9 cellular contexts compared by ENCODE assay signal in the genomic region with DNA sequence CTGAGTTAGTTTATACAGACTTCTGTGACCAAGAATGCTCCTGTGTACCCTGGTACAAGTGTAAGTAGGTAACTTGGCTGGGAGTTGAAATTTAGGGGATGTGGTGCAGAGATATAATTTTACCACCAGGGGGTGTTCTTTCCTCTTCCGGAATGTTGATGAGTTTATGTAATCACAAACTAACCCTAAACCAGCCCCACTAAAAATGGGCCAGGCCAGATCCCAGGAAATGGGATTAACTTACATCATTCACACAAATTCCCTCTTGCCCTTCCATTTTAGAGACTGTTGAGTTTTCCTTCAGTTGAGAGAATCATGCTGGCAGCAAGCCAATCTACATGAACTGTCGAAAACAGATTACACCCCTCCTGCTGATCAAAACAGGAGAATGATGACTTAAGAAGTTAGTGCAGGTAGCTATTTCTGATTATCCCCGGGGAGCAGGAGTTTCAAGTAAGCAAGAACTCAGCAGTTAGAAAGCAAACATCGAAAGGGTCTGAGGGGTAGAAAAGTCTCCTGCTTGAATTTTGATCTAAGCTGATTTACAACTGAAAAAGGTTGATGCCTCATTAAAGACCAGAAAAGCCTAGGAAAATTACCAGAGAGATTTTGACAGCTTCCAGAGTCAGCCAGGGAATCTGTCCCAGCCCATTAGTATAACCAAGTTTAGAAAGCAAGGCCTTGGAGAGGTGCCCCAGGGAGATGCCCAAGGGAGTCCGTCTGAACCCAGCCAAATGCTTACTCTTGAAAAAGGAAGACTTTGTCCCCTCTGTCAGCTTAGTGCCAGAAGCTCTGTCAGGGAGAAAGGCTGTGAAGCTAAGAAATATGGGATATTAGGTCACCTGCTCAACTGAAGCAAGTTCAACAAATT.
DNase-seq lines count a peak whose midpoint lies in the region; ATAC-seq and TF ChIP-seq lines count a peak whose summit lies in the region.
"Had no signal": no experiment of that assay in that cellular context is flagged by ENCODE, and none has a peak within 500 bp of the region (broad histone marks: within the 10 kb centered on the region; RNA-seq: fewer than 3 reads in every experiment).

No MANE protein-coding gene starts in this region.

- peak overlapping the region; percentile 69 for H3K27ac ChIP-seq in neutrophil

- H3K36me3 ChIP-seq in neutrophil, result no peaks in the 10 kb centered on the region

- no peaks in the 10 kb centered on the region for H3K36me3 Mint-ChIP-seq in activated naive CD4-positive, alpha-beta T cell treated with anti-CD3 and anti-CD28 coated beads, Interleukin-2, amount 10 ng/mL, durations not matched to agents 7 days and 5 days
- H3K36me3 Mint-ChIP-seq: IgD-negative memory B cell had no signal

- TF ChIP-seq CTCF in AG09309 (IDR thresholded peaks at IDR 0.05; ENCODE audit: control insufficient read depth, insufficient read depth, low read depth, low read length, missing control alignments), result peak; percentile 68
- peak; percentile 58 for TF ChIP-seq CTCF in GM13977 (IDR thresholded peaks at IDR 0.05; ENCODE audit: extremely low read depth, insufficient read depth, missing control alignments)
- TF ChIP-seq CTCF in neutrophil (IDR thresholded peaks at IDR 0.05), result peak; percentile 86

- in situ Hi-C loops in GM13977 (cut with MboI; ENCODE audit: low pct_unique_long_range_greater_than_20kb, low sequenced_read_pairs, unreplicated experiment), result loop anchor here (25.0 kb wide), 2 partner anchors 460 to 635 kb away; no protein-coding TSS in a partner anchor

- no peaks in the 10 kb centered on the region for H3K27me3 Mint-ChIP-seq in activated naive CD4-positive, alpha-beta T cell treated with anti-CD3 and anti-CD28 coated beads, Interleukin-2, amount 10 ng/mL, durations not matched to agents 7 days and 5 days
- H3K27me3 Mint-ChIP-seq: IgD-negative memory B cell had no signal

- no peak for ATAC-seq in GM19397 (IDR thresholded peaks at IDR 0.05; ENCODE audit: unreplicated experiment)

- H3K9me3 ChIP-seq in neutrophil, result no peaks in the 10 kb centered on the region

- no peak overlapping the region for H3K4me3 Mint-ChIP-seq in activated naive CD4-positive, alpha-beta T cell treated with anti-CD3 and anti-CD28 coated beads, Interleukin-2, amount 10 ng/mL, durations not matched to agents 7 days and 5 days

- no peaks in the 10 kb centered on the region for H3K9me3 Mint-ChIP-seq in activated naive CD4-positive, alpha-beta T cell treated with anti-CD3 and anti-CD28 coated beads, Interleukin-2, amount 10 ng/mL, durations not matched to agents 7 days and 5 days
- H3K9me3 Mint-ChIP-seq: IgD-negative memory B cell had no signal

- H3K4me1 Mint-ChIP-seq in activated naive CD4-positive, alpha-beta T cell treated with anti-CD3 and anti-CD28 coated beads, Interleukin-2, amount 10 ng/mL, durations not matched to agents 7 days and 5 days, result peaks cover 31% of the 10 kb centered on the region

- H3K27ac Mint-ChIP-seq in activated naive CD4-positive, alpha-beta T cell treated with anti-CD3 and anti-CD28 coated beads, Interleukin-2, amount 10 ng/mL, durations not matched to agents 7 days and 5 days, result peak overlapping the region; percentile 15

- CTCF ChIA-PET in activated naive CD4-positive, alpha-beta T cell treated with anti-CD3 and anti-CD28 coated beads, Interleukin-2, amount 10 ng/mL, durations not matched to agents 7 days and 5 days (lab: Charles Lee), result interaction anchor here (0.6 to 2.7 kb wide), 24 partner anchors 8 to 453 kb away, joined by 3 to 21 read pairs (median 4); a partner anchor contains a TSS

- no peaks in the 10 kb centered on the region for H3K27me3 ChIP-seq in neutrophil

- DNase-seq in AG09309 (ENCODE audit: low read depth), result peak; percentile 51
- DNase-seq in GM13977 (ENCODE audit: low spot score), result peak; percentile 59
- peak in 39 of 76 experiments; percentile 1 to 66 (median 28) for DNase-seq in HUDEP-2 (lab: John Stamatoyannopoulos, UW; ENCODE audit: unreplicated experiment in 76 of 76)
- peak; percentile 86 for DNase-seq in OCI-M1 (lab: John Stamatoyannopoulos, UW)
- peak; percentile 37 for DNase-seq in activated naive CD4-positive, alpha-beta T cell treated with anti-CD3 and anti-CD28 coated beads, Interleukin-2, amount 10 ng/mL, durations not matched to agents 7 days and 5 days
- peak; percentile 44 for DNase-seq in foreskin melanocyte

- H3K4me3 ChIP-seq in AG09309 (ENCODE audit: control insufficient read depth, low read depth, low read length) (no peak overlapping the region), neutrophil (ENCODE audit: low read depth in 1 of 2, low read length in 1 of 2) (peak overlapping the region in 1 of 2 experiments; percentile 20)

- peaks cover 12 to 13% of the 10 kb centered on the region in 2 experiments for H3K4me1 ChIP-seq in neutrophil (ENCODE audit: control insufficient read depth in 1 of 2, insufficient read depth in 1 of 2, low read depth in 1 of 2, low read length in 1 of 2)

Comparison
In these comparisons a context has a peak if more than half of its experiments do, and no peak if none do; other contexts are left out.
1. DNase-seq: peak in every context shown above with its lines; median percentile 86 in OCI-M1; 59 in GM13977; 51 in AG09309; 44 in foreskin melanocyte; 37 in activated naive CD4-positive, alpha-beta T cell treated with anti-CD3 and anti-CD28 coated beads, Interleukin-2, amount 10 ng/mL, durations not matched to agents 7 days and 5 days; 28 in HUDEP-2.